In the genomic region with DNA sequence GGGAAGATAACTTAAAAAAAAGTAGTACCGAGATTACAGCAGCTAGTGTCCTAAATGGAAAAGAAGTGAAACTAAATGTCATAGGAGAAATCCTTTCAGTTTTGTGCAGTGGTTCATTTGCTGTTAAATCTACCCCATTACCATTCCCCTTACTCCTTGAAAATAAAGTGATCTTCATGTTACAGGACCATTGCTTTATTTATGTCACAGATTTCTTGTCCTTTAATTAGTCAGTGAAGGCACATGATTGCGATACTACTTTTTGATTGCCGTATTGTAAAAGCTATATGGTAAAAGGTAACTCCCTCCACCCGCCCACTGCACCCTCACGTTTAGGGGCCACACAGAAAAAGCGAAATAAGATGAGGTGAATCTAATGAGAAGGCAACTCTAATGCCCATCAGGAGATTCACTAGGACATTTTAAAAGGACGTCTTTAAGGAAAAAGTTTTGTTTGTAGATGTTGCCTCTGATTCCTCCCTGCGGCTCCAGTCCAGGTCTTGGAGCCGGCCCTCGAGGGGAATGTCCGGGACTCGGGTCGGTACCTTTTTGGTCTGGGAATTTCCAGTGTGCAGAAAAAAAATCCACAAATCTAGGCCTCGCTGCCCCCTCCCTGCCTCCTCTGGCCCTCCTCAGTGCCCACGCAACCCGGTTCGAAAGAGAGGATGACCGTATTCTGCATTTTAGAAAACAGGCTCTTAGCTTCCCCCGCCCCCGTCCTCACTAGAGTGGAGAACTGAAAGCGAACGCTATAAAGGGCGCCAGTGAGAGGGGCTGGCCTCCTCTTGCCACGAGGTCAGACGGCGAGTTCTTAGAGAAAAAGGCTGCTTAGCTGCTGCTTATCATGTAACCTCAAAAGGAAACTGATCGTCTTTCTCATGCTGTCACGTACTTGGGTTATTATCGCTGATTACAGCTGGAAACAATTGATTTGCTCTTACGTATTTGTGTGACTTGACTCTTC, we compare ENCODE assay signal across 8 cellular contexts. TPM values are rescaled to one million over a fixed set of nuclear protein-coding genes. Genes with fewer than 3 reads are reported as not detected.
DNase-seq lines count a peak whose midpoint lies in the region; ATAC-seq and TF ChIP-seq lines count a peak whose summit lies in the region.

No MANE protein-coding gene starts in this region.

- peak; percentile 42 for DNase-seq in SIG-M5 (lab: John Stamatoyannopoulos, UW)
- peak; percentile 94 for DNase-seq in activated naive CD4-positive, alpha-beta T cell treated with anti-CD3 and anti-CD28 coated beads for 36 hours
- peak; percentile 63 for DNase-seq in glutamatergic neuron
- DNase-seq in osteoblast (ENCODE audit: insufficient read length, low spot score, missing footprints), result peak; percentile 77
- DNase-seq in testis, result peak; percentile 80

- H3K27ac ChIP-seq in BLaER1 treated with 17β-estradiol and CSF1 and Interleukin-3, amounts not matched to agents 10 nM and 100 nM, result peak overlapping the region; percentile 59 to 91 (median 80)
- peak overlapping the region; percentile 93 for H3K27ac ChIP-seq in osteoblast (ENCODE audit: low read depth, low read length)
- peak overlapping the region; percentile 78 to 88 for H3K27ac ChIP-seq in testis

- H3K27ac Mint-ChIP-seq in activated naive CD4-positive, alpha-beta T cell treated with anti-CD3 and anti-CD28 coated beads for 36 hours, result peak overlapping the region; percentile 94
- H3K27ac Mint-ChIP-seq in glutamatergic neuron (ENCODE audit: unreplicated experiment), result peak overlapping the region; percentile 55

- peaks cover 60% of the 10 kb centered on the region for H3K4me1 Mint-ChIP-seq in activated naive CD4-positive, alpha-beta T cell treated with anti-CD3 and anti-CD28 coated beads for 36 hours (ENCODE audit: low read depth)
- H3K4me1 Mint-ChIP-seq in glutamatergic neuron (ENCODE audit: low read depth, unreplicated experiment), result peaks cover 17% of the 10 kb centered on the region

- H3K27me3 Mint-ChIP-seq in activated naive CD4-positive, alpha-beta T cell treated with anti-CD3 and anti-CD28 coated beads for 36 hours (ENCODE audit: low read depth), result no peaks in the 10 kb centered on the region
- peaks cover 2% of the 10 kb centered on the region for H3K27me3 Mint-ChIP-seq in glutamatergic neuron (ENCODE audit: unreplicated experiment)

- H3K4me2 ChIP-seq in BLaER1 treated with 17β-estradiol and CSF1 and Interleukin-3, amounts not matched to agents 10 nM and 100 nM, result peak overlapping the region; percentile 73 to 97 (median 82)
- H3K4me2 ChIP-seq in osteoblast (ENCODE audit: insufficient read depth, low read length), result peak overlapping the region; percentile 88

- H3K4me3 ChIP-seq in BLaER1 treated with 17β-estradiol and CSF1 and Interleukin-3, amounts not matched to agents 10 nM and 100 nM, result peak overlapping the region; percentile 56 to 76 (median 60)
- H3K4me3 ChIP-seq in osteoblast (ENCODE audit: insufficient read depth, low read length) (peak overlapping the region; percentile 67), testis (peak overlapping the region; percentile 59 to 67)

- H3K36me3 ChIP-seq in BLaER1 treated with 17β-estradiol and CSF1 and Interleukin-3, amounts not matched to agents 10 nM and 100 nM, result peaks cover 0 to 15% (median under 1%) of the 10 kb centered on the region in 11 experiments; a peak in 8 of 22 replicates
- H3K36me3 ChIP-seq in osteoblast (ENCODE audit: insufficient read depth, low read length) (no peaks in the 10 kb centered on the region), testis (ENCODE audit: low read depth, missing control alignments) (no peaks in the 10 kb centered on the region)

- TF ChIP-seq POLR2A in testis (IDR thresholded peaks at IDR 0.05), result no peak

- peaks cover 37 to 66% (median 51%) of the 10 kb centered on the region in 10 experiments for H3K4me1 ChIP-seq in BLaER1 treated with 17β-estradiol and CSF1 and Interleukin-3, amounts not matched to agents 10 nM and 100 nM
- H3K4me1 ChIP-seq in osteoblast (ENCODE audit: insufficient read depth, low read length), result peaks cover 40% of the 10 kb centered on the region
- peaks cover 7% of the 10 kb centered on the region for H3K4me1 ChIP-seq in testis

- peak overlapping the region; percentile 77 for H3K4me3 Mint-ChIP-seq in activated naive CD4-positive, alpha-beta T cell treated with anti-CD3 and anti-CD28 coated beads for 36 hours
- peak overlapping the region; percentile 85 for H3K4me3 Mint-ChIP-seq in glutamatergic neuron (ENCODE audit: unreplicated experiment)

- ATAC-seq in GM19351 (IDR thresholded peaks at IDR 0.05; ENCODE audit: unreplicated experiment), result peak; percentile 88
- peak; percentile 77 for ATAC-seq in HG03469 (IDR thresholded peaks at IDR 0.05; ENCODE audit: unreplicated experiment)

- H3K9ac ChIP-seq in BLaER1 treated with 17β-estradiol and CSF1 and Interleukin-3, amounts not matched to agents 10 nM and 100 nM, result peak overlapping the region; percentile 71 to 87 (median 81)

- TF ChIP-seq CTCF in glutamatergic neuron (IDR thresholded peaks at IDR 0.05; ENCODE audit: partially characterized antibody, unreplicated experiment) (no peak), osteoblast (IDR thresholded peaks at IDR 0.05; ENCODE audit: extremely low read depth, low read depth, low read length) (no peak), testis (IDR thresholded peaks at IDR 0.05) (no peak)

- peak overlapping the region; percentile 60 for H2AFZ ChIP-seq in osteoblast (ENCODE audit: low read length)

- H4K20me1 ChIP-seq in BLaER1 treated with 17β-estradiol and CSF1 and Interleukin-3, amounts not matched to agents 10 nM and 100 nM, result peaks cover 0 to 16% (median 0%) of the 10 kb centered on the region in 11 experiments; a peak in 1 of 22 replicates
- H4K20me1 ChIP-seq in osteoblast (ENCODE audit: insufficient read depth, low read length), result no peaks in the 10 kb centered on the region

- CTCF ChIA-PET in activated naive CD4-positive, alpha-beta T cell treated with anti-CD3 and anti-CD28 coated beads for 36 hours (lab: Charles Lee), result interaction anchor here (0.8 to 2.6 kb wide), 8 partner anchors 8 to 398 kb away, joined by 3 to 13 read pairs (median 5); partner anchors contain the start of gene NFKBIZ

- H3K9me3 ChIP-seq in BLaER1 treated with 17β-estradiol and CSF1 and Interleukin-3, amounts not matched to agents 10 nM and 100 nM (replicated peaks in 1 of 11), result no peaks in the 10 kb centered on the region
- H3K9me3 ChIP-seq in osteoblast (ENCODE audit: low read depth, low read length) (no peaks in the 10 kb centered on the region), testis (no peaks in the 10 kb centered on the region)

- H3K79me2 ChIP-seq in osteoblast (ENCODE audit: insufficient read depth, low read length), result peaks cover 3% of the 10 kb centered on the region

- 3 to 4% methylated on average over 30 of the region's 30 CpGs for WGBS in testis, 2 donors

- H3K36me3 Mint-ChIP-seq in activated naive CD4-positive, alpha-beta T cell treated with anti-CD3 and anti-CD28 coated beads for 36 hours (ENCODE audit: low read depth), result peaks cover 9% of the 10 kb centered on the region
- no peaks in the 10 kb centered on the region for H3K36me3 Mint-ChIP-seq in glutamatergic neuron (ENCODE audit: unreplicated experiment)

- no peaks in the 10 kb centered on the region for H3K27me3 ChIP-seq in BLaER1 treated with 17β-estradiol and CSF1 and Interleukin-3, amounts not matched to agents 10 nM and 100 nM
- no peaks in the 10 kb centered on the region for H3K27me3 ChIP-seq in osteoblast (ENCODE audit: insufficient read depth, low read length)
- H3K27me3 ChIP-seq in testis, result no peaks in the 10 kb centered on the region

- intact Hi-C loops in activated naive CD4-positive, alpha-beta T cell treated with anti-CD3 and anti-CD28 coated beads for 36 hours (cut with micrococcal nuclease), result loop anchor here (1.0 to 2.0 kb wide), 8 partner anchors 13 to 287 kb away; partner anchors contain the start of genes CEP97 and RPL24
- intact Hi-C loops in testis (cut with DNase I; ENCODE audit: low total_unique reads), result no loop called here

- no peaks in the 10 kb centered on the region for H3K9me3 Mint-ChIP-seq in activated naive CD4-positive, alpha-beta T cell treated with anti-CD3 and anti-CD28 coated beads for 36 hours
- peaks cover 2% of the 10 kb centered on the region for H3K9me3 Mint-ChIP-seq in glutamatergic neuron (ENCODE audit: unreplicated experiment)

RNA-seq across cellular contexts. Expression of gene NFKBIZ, which starts 21.8 kb away (rescaled TPM):
- 10 to 100 TPM; 79.3 to 85.0 TPM for total RNA-seq in activated naive CD4-positive, alpha-beta T cell treated with anti-CD3 and anti-CD28 coated beads for 36 hours
- 8.9 TPM for total RNA-seq in glutamatergic neuron (ENCODE audit: unreplicated experiment)
- 51.9 and 55.0 TPM in 2 replicates for total RNA-seq in osteoblast
- 10 to 100 TPM in 1 of 2 donors, 1 to 10 TPM in 1; 6.9 to 14.7 TPM for total RNA-seq in testis
- 5.4 TPM for polyA plus RNA-seq in testis (ENCODE audit: insufficient read depth, low read depth, low replicate concordance)

RNA-seq across cellular contexts. Expression of gene NXPE3, which starts 48.5 kb away (rescaled TPM):
- total RNA-seq in activated naive CD4-positive, alpha-beta T cell treated with anti-CD3 and anti-CD28 coated beads for 36 hours, result 10 to 100 TPM; 18.9 to 19.3 TPM
- total RNA-seq in glutamatergic neuron (ENCODE audit: unreplicated experiment) (29.1 TPM), osteoblast (8.3 and 11.2 TPM in 2 replicates), testis (10 to 100 TPM; 11.7 to 17.0 TPM)
- 14.6 TPM for polyA plus RNA-seq in testis (ENCODE audit: insufficient read depth, low read depth, low replicate concordance)

Comparison
In these comparisons a context has a peak if more than half of its experiments do, and no peak if none do; other contexts are left out.
1. Peak in every context shown above with its lines: DNase-seq, ATAC-seq, H3K4me3 ChIP-seq and H3K27ac ChIP-seq.
2. DNase-seq: peak in every context shown above with its lines; median percentile 94 in activated naive CD4-positive, alpha-beta T cell treated with anti-CD3 and anti-CD28 coated beads for 36 hours; 80 in testis; 77 in osteoblast; 63 in glutamatergic neuron; 42 in SIG-M5.